14 cellular contexts compared by ENCODE assay signal in genomic region chr14:70183991-70184390, GRCh38.
A peak's percentile ranks its signal among the peaks of the same experiment; 100 is the strongest.
DNase-seq lines count a peak whose midpoint lies in the region; ATAC-seq lines count a peak whose summit lies in the region.
"Had no signal": no experiment of that assay in that cellular context is flagged by ENCODE, and none has a peak within 500 bp of the region (broad histone marks: within the 10 kb centered on the region; RNA-seq: fewer than 3 reads in every experiment).

No MANE protein-coding gene starts in this region.

- ATAC-seq in GM19023 (IDR thresholded peaks at IDR 0.05; ENCODE audit: unreplicated experiment) (peak; percentile 35), GM21786 (IDR thresholded peaks at IDR 0.05; ENCODE audit: unreplicated experiment) (peak; percentile 51), HG03159 (IDR thresholded peaks at IDR 0.05; ENCODE audit: unreplicated experiment) (peak; percentile 59), GM19452 (IDR thresholded peaks at IDR 0.05; ENCODE audit: unreplicated experiment) (no peak)
- ATAC-seq in stimulated activated memory B cell treated with anti-CD40 and anti-IgM and Interleukin-4, amounts not matched to agents 10 μg/mL and 1 μg/mL and 100 μg/mL, for 72 hours, result peak; percentile 69
- ATAC-seq in stimulated activated naive CD8-positive, alpha-beta T cell treated with anti-CD3 and anti-CD28 coated beads, Interleukin-15, Interleukin-2, amounts not matched to agents 100 U/mL and 50 U/mL, for 24 hours, result no peak
- ATAC-seq: activated naive CD4-positive, alpha-beta T cell treated with anti-CD3 and anti-CD28 coated beads, Interleukin-2, amount 50 U/mL, for 72 hours had no signal

- no peaks in the 10 kb centered on the region for H3K36me3 Mint-ChIP-seq in stimulated activated memory B cell treated with anti-CD40 and anti-IgM and Interleukin-4, amounts not matched to agents 10 μg/mL and 1 μg/mL and 100 μg/mL, for 72 hours
- H3K36me3 Mint-ChIP-seq: CD4-positive, alpha-beta memory T cell had no signal

- no peaks in the 10 kb centered on the region for H3K9me3 Mint-ChIP-seq in stimulated activated memory B cell treated with anti-CD40 and anti-IgM and Interleukin-4, amounts not matched to agents 10 μg/mL and 1 μg/mL and 100 μg/mL, for 72 hours
- H3K9me3 Mint-ChIP-seq: activated naive CD4-positive, alpha-beta T cell treated with anti-CD3 and anti-CD28 coated beads, Interleukin-2, amount 50 U/mL, for 72 hours had no signal

- H3K4me1 Mint-ChIP-seq in stimulated activated memory B cell treated with anti-CD40 and anti-IgM and Interleukin-4, amounts not matched to agents 10 μg/mL and 1 μg/mL and 100 μg/mL, for 72 hours, result peaks cover 20% of the 10 kb centered on the region

- no peak overlapping the region for H3K4me3 Mint-ChIP-seq in stimulated activated memory B cell treated with anti-CD40 and anti-IgM and Interleukin-4, amounts not matched to agents 10 μg/mL and 1 μg/mL and 100 μg/mL, for 72 hours
- H3K4me3 Mint-ChIP-seq: CD4-positive, alpha-beta memory T cell had no signal

- no peak overlapping the region for H3K27ac Mint-ChIP-seq in stimulated activated memory B cell treated with anti-CD40 and anti-IgM and Interleukin-4, amounts not matched to agents 10 μg/mL and 1 μg/mL and 100 μg/mL, for 72 hours
- H3K27ac Mint-ChIP-seq: activated naive CD4-positive, alpha-beta T cell treated with anti-CD3 and anti-CD28 coated beads, Interleukin-2, amount 50 U/mL, for 72 hours; CD4-positive, alpha-beta memory T cell had no signal

- peaks cover 19% of the 10 kb centered on the region for H3K27me3 Mint-ChIP-seq in stimulated activated memory B cell treated with anti-CD40 and anti-IgM and Interleukin-4, amounts not matched to agents 10 μg/mL and 1 μg/mL and 100 μg/mL, for 72 hours

- no peak for DNase-seq in stimulated activated naive CD8-positive, alpha-beta T cell treated with anti-CD3 and anti-CD28 coated beads, Interleukin-15, Interleukin-2, amounts not matched to agents 100 U/mL and 50 U/mL, for 24 hours
- DNase-seq in SHP77 (lab: John Stamatoyannopoulos, UW), result no peak
- DNase-seq: caudate nucleus; CD4-positive, alpha-beta memory T cell; left ventricle myocardium inferior; NCI-H1694 treated with DMSO at 0.1 percent for 48 hours; NCI-H748 treated with DMSO at 0.1 percent for 48 hours; sigmoid colon had no signal

Comparison
In these comparisons a context has a peak if more than half of its experiments do, and no peak if none do; other contexts are left out.
1. ATAC-seq: peak in GM19023 (single experiment), GM21786 (single experiment), HG03159 (single experiment) and stimulated activated memory B cell treated with anti-CD40 and anti-IgM and Interleukin-4, amounts not matched to agents 10 μg/mL and 1 μg/mL and 100 μg/mL, for 72 hours (single experiment); none in stimulated activated naive CD8-positive, alpha-beta T cell treated with anti-CD3 and anti-CD28 coated beads, Interleukin-15, Interleukin-2, amounts not matched to agents 100 U/mL and 50 U/mL, for 24 hours (single experiment) and GM19452 (single experiment).